1 cellular context compared by ENCODE assay signal in genomic region chr12:116864371-116865160, GRCh38.
TF ChIP-seq lines count a peak whose summit lies in the region.

No MANE protein-coding gene starts in this region.

TF ChIP-seq in A549, 52 proteins besides CTCF, POLR2A, EP300 and RAD21 (continued from another document):
- TF ChIP-seq NPAS2 (CRISPR knock-in tag; IDR thresholded peaks at IDR 0.05; ENCODE audit: borderline replicate concordance) (no peak), PBX3 (IDR thresholded peaks at IDR 0.05) (no peak), ATOH8 (CRISPR knock-in tag; IDR thresholded peaks at IDR 0.05; ENCODE audit: low read depth) (no peak)
